Comparison of ENCODE assay signal across 11 cellular contexts in genomic region chr19:45782820-45783785, GRCh38. TPM values are rescaled to one million over a fixed set of nuclear protein-coding genes. Genes with fewer than 3 reads are reported as not detected.
A peak's percentile ranks its signal among the peaks of the same experiment; 100 is the strongest.
DNase-seq lines count a peak whose midpoint lies in the region; ATAC-seq lines count a peak whose summit lies in the region.
"Had no signal": no experiment of that assay in that cellular context is flagged by ENCODE, and none has a peak within 500 bp of the region (broad histone marks: within the 10 kb centered on the region; RNA-seq: fewer than 3 reads in every experiment).

No MANE protein-coding gene starts in this region.

- no peaks in the 10 kb centered on the region for H3K9me3 Mint-ChIP-seq in activated T-helper 17 cell treated with anti-CD3 and anti-CD28 coated beads, Interleukin-2, amount 50 U/mL, for 72 hours
- H3K9me3 Mint-ChIP-seq: activated T-helper 1 cell treated with anti-CD3 and anti-CD28 coated beads, Interleukin-12 subunit alpha, Interleukin-12 subunit beta, Interleukin-2, Interleukin-4 antibody, amounts not matched to agents 30 ng/mL and 10 ng/mL and 1 ng/mL, durations not matched to agents 14 hours and 24 hours and 36 hours had no signal

- H3K36me3 Mint-ChIP-seq in activated T-helper 17 cell treated with anti-CD3 and anti-CD28 coated beads, Interleukin-2, amount 50 U/mL, for 72 hours (ENCODE audit: low read depth), result peaks cover 44% of the 10 kb centered on the region

- peaks cover 12% of the 10 kb centered on the region for H3K27me3 Mint-ChIP-seq in activated T-helper 17 cell treated with anti-CD3 and anti-CD28 coated beads, Interleukin-2, amount 50 U/mL, for 72 hours

- H3K4me1 ChIP-seq in adipocyte (ENCODE audit: control insufficient read depth, insufficient read depth, low read length), result peaks cover 36% of the 10 kb centered on the region

- H3K27me3 ChIP-seq in adipocyte (replicated peaks; ENCODE audit: control insufficient read depth, insufficient read depth, low read length), result no peaks in the 10 kb centered on the region

- intact Hi-C loops in Right ventricle myocardium inferior (cut with DNase I), result loop anchor here (1.0 kb wide), 1 partner anchor 13 kb away; no protein-coding TSS in a partner anchor

- ATAC-seq in Right ventricle myocardium inferior, result peak; percentile 70
- no peak for ATAC-seq in GM18519 (IDR thresholded peaks at IDR 0.05; ENCODE audit: low FRiP score, unreplicated experiment)
- ATAC-seq in activated T-helper 17 cell treated with anti-CD3 and anti-CD28 coated beads, Interleukin-2, amount 50 U/mL, for 72 hours (replicated peaks), result no peak
- no peak for ATAC-seq in GM21447 (IDR thresholded peaks at IDR 0.05; ENCODE audit: unreplicated experiment)

- H3K9me3 ChIP-seq in adipocyte (ENCODE audit: control insufficient read depth, low read length), result no peaks in the 10 kb centered on the region

- peaks cover 39% of the 10 kb centered on the region for H3K36me3 ChIP-seq in adipocyte (ENCODE audit: control insufficient read depth, insufficient read depth, low read length, severe bottlenecking)

- peak; percentile 89 for DNase-seq in EL
- DNase-seq in adipocyte (ENCODE audit: low read depth), result peak; percentile 94
- DNase-seq in Right ventricle myocardium inferior (ENCODE audit: missing footprints), result peak; percentile 87
- DNase-seq in renal cortical epithelial cell (ENCODE audit: low read depth), result peak; percentile 73
- no peak for DNase-seq in stimulated activated CD4-positive, alpha-beta T cell treated with anti-CD3 and anti-CD28 coated beads, Interleukin-12 subunit alpha, Interleukin-12 subunit beta, amount 100 ng/mL, for 4 hours

- H3K27ac Mint-ChIP-seq in activated T-helper 17 cell treated with anti-CD3 and anti-CD28 coated beads, Interleukin-2, amount 50 U/mL, for 72 hours, result no peak overlapping the region
- H3K27ac Mint-ChIP-seq: activated T-helper 1 cell treated with anti-CD3 and anti-CD28 coated beads, Interleukin-12 subunit alpha, Interleukin-12 subunit beta, Interleukin-2, Interleukin-4 antibody, amounts not matched to agents 30 ng/mL and 10 ng/mL and 1 ng/mL, durations not matched to agents 14 hours and 24 hours and 36 hours had no signal

- H3K4me3 ChIP-seq in adipocyte (ENCODE audit: low read length), result peak overlapping the region; percentile 88

- H3K4me1 Mint-ChIP-seq in activated T-helper 17 cell treated with anti-CD3 and anti-CD28 coated beads, Interleukin-2, amount 50 U/mL, for 72 hours, result peaks cover 14% of the 10 kb centered on the region

- H3K4me3 Mint-ChIP-seq in activated T-helper 17 cell treated with anti-CD3 and anti-CD28 coated beads, Interleukin-2, amount 50 U/mL, for 72 hours, result no peak overlapping the region
- H3K4me3 Mint-ChIP-seq: activated T-helper 1 cell treated with anti-CD3 and anti-CD28 coated beads, Interleukin-12 subunit alpha, Interleukin-12 subunit beta, Interleukin-2, Interleukin-4 antibody, amounts not matched to agents 30 ng/mL and 10 ng/mL and 1 ng/mL, durations not matched to agents 14 hours and 24 hours and 36 hours had no signal

- H3K9ac ChIP-seq in adipocyte (ENCODE audit: low read length), result peak overlapping the region; percentile 96

RNA-seq across cellular contexts. Expression of gene DMPK, which starts 0.8 kb away (rescaled TPM):
- 233 TPM for total RNA-seq in Right ventricle myocardium inferior
- total RNA-seq in renal cortical epithelial cell, result 6.1 and 32.3 TPM in 2 replicates
- 10 to 100 TPM; 18.1 to 24.6 TPM for total RNA-seq in activated T-helper 17 cell treated with anti-CD3 and anti-CD28 coated beads, Interleukin-2, amount 50 U/mL, for 72 hours

RNA-seq across cellular contexts. Expression of gene DMWD, which starts 9.5 kb away (rescaled TPM):
- 52.0 TPM for total RNA-seq in Right ventricle myocardium inferior
- 24.0 and 37.0 TPM in 2 replicates for total RNA-seq in renal cortical epithelial cell
- total RNA-seq in activated T-helper 17 cell treated with anti-CD3 and anti-CD28 coated beads, Interleukin-2, amount 50 U/mL, for 72 hours, result 10 to 100 TPM; 33.1 to 38.9 TPM

RNA-seq across cellular contexts. Expression of gene SIX5, which starts 14.1 kb away (rescaled TPM):
- total RNA-seq in Right ventricle myocardium inferior, result 22.3 TPM
- total RNA-seq in renal cortical epithelial cell, result 6.3 and 12.9 TPM in 2 replicates
- 1 to 10 TPM; 1.2 to 2.4 TPM for total RNA-seq in activated T-helper 17 cell treated with anti-CD3 and anti-CD28 coated beads, Interleukin-2, amount 50 U/mL, for 72 hours

RNA-seq across cellular contexts. Expression of gene RSPH6A, which starts 32.0 kb away (rescaled TPM):
- total RNA-seq in Right ventricle myocardium inferior, result not detected
- total RNA-seq in renal cortical epithelial cell, result 0.10 TPM in 1 of 2 replicates, not detected in the other
- total RNA-seq in activated T-helper 17 cell treated with anti-CD3 and anti-CD28 coated beads, Interleukin-2, amount 50 U/mL, for 72 hours, result under 1 TPM; 0.26 to 0.40 TPM

RNA-seq across cellular contexts. Expression of gene MEIOSIN, which starts 49.9 kb away (rescaled TPM):
- not detected for total RNA-seq in Right ventricle myocardium inferior
- total RNA-seq in renal cortical epithelial cell, result not detected in 2 replicates
- total RNA-seq in activated T-helper 17 cell treated with anti-CD3 and anti-CD28 coated beads, Interleukin-2, amount 50 U/mL, for 72 hours, result under 1 TPM in 1 of 2 donors, not detected in 1; 0.37 TPM
- total RNA-seq: activated T-helper 1 cell treated with anti-CD3 and anti-CD28 coated beads, Interleukin-12 subunit alpha, Interleukin-12 subunit beta, Interleukin-2, Interleukin-4 antibody, amounts not matched to agents 30 ng/mL and 10 ng/mL and 1 ng/mL, durations not matched to agents 14 hours and 24 hours and 36 hours; lung microvascular endothelial cell; NCI-H460 had no signal
